ENCODE assay signal across 17 cellular contexts in the genomic region with DNA sequence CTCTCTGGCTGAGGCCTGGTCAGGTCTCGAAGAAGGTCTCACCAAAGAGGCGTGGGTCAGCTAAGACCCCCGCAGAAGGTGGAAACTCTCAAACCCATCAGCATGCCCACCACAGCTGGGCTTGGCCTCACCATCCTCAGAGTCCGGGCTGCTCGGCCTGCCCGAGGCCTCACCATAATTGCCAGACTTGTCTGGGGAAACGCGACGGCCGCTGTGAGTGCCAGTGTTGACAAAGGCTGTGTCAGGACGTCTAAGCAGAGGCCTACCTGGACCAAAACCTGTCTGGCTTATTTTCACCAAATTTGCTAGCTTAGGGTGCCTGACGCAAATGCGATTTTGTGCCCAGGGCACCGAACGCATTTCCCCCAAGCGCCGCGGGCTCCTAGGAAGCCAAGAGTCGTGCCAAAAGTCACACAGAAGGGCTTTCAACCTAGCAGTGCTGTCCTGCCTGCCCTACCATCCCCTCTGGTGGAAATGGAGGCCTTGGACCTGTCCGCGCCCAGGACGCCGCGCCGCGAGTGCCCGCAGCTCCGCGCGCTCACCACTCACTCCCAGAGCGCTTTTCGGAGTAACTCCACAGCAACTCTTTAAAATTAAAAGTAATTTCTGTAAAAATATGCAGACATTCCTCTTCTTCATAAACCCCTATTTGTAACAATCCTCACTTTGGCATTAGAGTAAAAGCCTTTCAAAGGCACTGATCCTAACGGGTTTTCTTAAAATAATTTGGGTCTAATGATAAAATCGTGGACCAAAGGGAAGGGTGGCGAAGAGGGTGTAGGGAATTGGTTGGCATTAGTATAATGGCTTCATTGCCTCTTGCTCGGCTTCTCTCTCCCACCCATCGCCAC. TPM values are rescaled to one million over a fixed set of nuclear protein-coding genes. Genes with fewer than 3 reads are reported as not detected.
DNase-seq lines count a peak whose midpoint lies in the region; ATAC-seq and TF ChIP-seq lines count a peak whose summit lies in the region.
"Had no signal": no experiment of that assay in that cellular context is flagged by ENCODE, and none has a peak within 500 bp of the region (broad histone marks: within the 10 kb centered on the region; RNA-seq: fewer than 3 reads in every experiment).

No MANE protein-coding gene starts in this region.

- peak; percentile 3 for DNase-seq in UCSD-AML1 (lab: John Stamatoyannopoulos, UW; ENCODE audit: unreplicated experiment)
- peak; percentile 69 for DNase-seq in ecto neural progenitor cell (ENCODE audit: low spot score)
- peak; percentile 32 for DNase-seq in lower lobe of right lung
- DNase-seq in spleen: peak; percentile 69
- DNase-seq in stimulated activated CD4-positive, alpha-beta T cell treated with anti-CD3 and anti-CD28 coated beads, Interleukin-4, amount 100 ng/mL, for 1 hour: no peak
- no peak for DNase-seq in CD4-positive, alpha-beta T cell
- DNase-seq: activated T-cell treated with anti-CD3 and anti-CD28 coated beads, Interleukin-2, amount 50 U/mL, for 4 hours; NCI-H1417; SIG-M5; stimulated activated naive CD8-positive, alpha-beta T cell treated with anti-CD3 and anti-CD28 coated beads, Interleukin-15, Interleukin-2, amounts not matched to agents 100 U/mL and 50 U/mL, for 24 hours; T1000 had no signal

- H3K4me1 Mint-ChIP-seq in CD4-positive, alpha-beta T cell (ENCODE audit: low read depth): no peaks in the 10 kb centered on the region

- CTCF ChIA-PET in CD4-positive, alpha-beta T cell (lab: Charles Lee): no interaction called here

- POLR2A ChIA-PET in CD4-positive, alpha-beta T cell (lab: Charles Lee): no interaction called here

- intact Hi-C loops in lower lobe of right lung (cut with DNase I) (no loop called here), spleen (cut with DNase I; ENCODE audit: low total_unique reads) (no loop called here)
- intact Hi-C loops in CD4-positive, alpha-beta T cell (cut with DNase I, micrococcal nuclease): no loop called here

- H3K27me3 ChIP-seq in lower lobe of right lung (ENCODE audit: low read depth) (peaks cover 96% of the 10 kb centered on the region), spleen (replicated peaks in 1 of 7) (peaks cover 5 to 100% (median 93%) of the 10 kb centered on the region in 7 donors)
- peaks cover 52% of the 10 kb centered on the region for H3K27me3 ChIP-seq in CD4-positive, alpha-beta T cell (ENCODE audit: control insufficient read depth, insufficient read depth, low read length)
- H3K27me3 ChIP-seq: BLaER1 treated with 17β-estradiol and CSF1 and Interleukin-3, amounts not matched to agents 10 nM and 100 nM had no signal

- no peak for TF ChIP-seq POLR2A in spleen (IDR thresholded peaks at IDR 0.05)

- ATAC-seq in lower lobe of right lung (peak; percentile 31 to 34), HG03439 (IDR thresholded peaks at IDR 0.05; ENCODE audit: unreplicated experiment) (no peak)
- no peak for ATAC-seq in CD4-positive, alpha-beta T cell (ENCODE audit: poor library complexity)
- ATAC-seq: activated T-cell treated with anti-CD3 and anti-CD28 coated beads, Interleukin-2, amount 50 U/mL, for 4 hours; stimulated activated naive CD8-positive, alpha-beta T cell treated with anti-CD3 and anti-CD28 coated beads, Interleukin-15, Interleukin-2, amounts not matched to agents 100 U/mL and 50 U/mL, for 24 hours had no signal

- H3K27ac Mint-ChIP-seq in CD4-positive, alpha-beta T cell: no peak overlapping the region
- H3K27ac Mint-ChIP-seq: activated naive CD8-positive, alpha-beta T cell had no signal

- H3K36me3 ChIP-seq in lower lobe of right lung: no peaks in the 10 kb centered on the region
- H3K36me3 ChIP-seq in spleen: no peaks in the 10 kb centered on the region
- H3K36me3 ChIP-seq: BLaER1 treated with 17β-estradiol and CSF1 and Interleukin-3, amounts not matched to agents 10 nM and 100 nM had no signal

- H3K4me3 Mint-ChIP-seq in CD4-positive, alpha-beta T cell: no peak overlapping the region
- H3K4me3 Mint-ChIP-seq: activated naive CD8-positive, alpha-beta T cell; activated T-cell treated with anti-CD3 and anti-CD28 coated beads, Interleukin-2, amount 50 U/mL, for 4 hours had no signal

- no peak overlapping the region for H3K27ac ChIP-seq in lower lobe of right lung
- H3K27ac ChIP-seq in spleen: no peak overlapping the region
- H3K27ac ChIP-seq in CD4-positive, alpha-beta T cell (ENCODE audit: low read depth, low read length): no peak overlapping the region
- H3K27ac ChIP-seq: BLaER1 treated with 17β-estradiol and CSF1 and Interleukin-3, amounts not matched to agents 10 nM and 100 nM had no signal

- H3K4me3 ChIP-seq in lower lobe of right lung (no peak overlapping the region), spleen (no peak overlapping the region)
- H3K4me3 ChIP-seq: BLaER1 treated with 17β-estradiol and CSF1 and Interleukin-3, amounts not matched to agents 10 nM and 100 nM had no signal

- H3K36me3 Mint-ChIP-seq in CD4-positive, alpha-beta T cell (ENCODE audit: low read depth): no peaks in the 10 kb centered on the region
- H3K36me3 Mint-ChIP-seq: activated naive CD8-positive, alpha-beta T cell had no signal

- TF ChIP-seq CTCF in lower lobe of right lung (IDR thresholded peaks at IDR 0.05) (no peak), spleen (IDR thresholded peaks at IDR 0.05 in 8 of 11, conservative IDR thresholded peaks at IDR 0.05 in 3 of 11) (no peak)
- no peak for TF ChIP-seq CTCF in CD4-positive, alpha-beta T cell (IDR thresholded peaks at IDR 0.05)

- peaks cover 2% of the 10 kb centered on the region for H3K9me3 Mint-ChIP-seq in CD4-positive, alpha-beta T cell
- H3K9me3 Mint-ChIP-seq: activated T-cell treated with anti-CD3 and anti-CD28 coated beads, Interleukin-2, amount 50 U/mL, for 4 hours had no signal

- 10 to 16% (median 14%) methylated on average over 29 to 37 of the region's 37 CpGs for WGBS in spleen, 5 donors

- H3K27me3 Mint-ChIP-seq in CD4-positive, alpha-beta T cell: peaks cover 82% of the 10 kb centered on the region

- H3K4me1 ChIP-seq in lower lobe of right lung: peaks cover 11% of the 10 kb centered on the region
- peaks cover 0 to 26% (median 21%) of the 10 kb centered on the region in 6 donors for H3K4me1 ChIP-seq in spleen

- H3K9me3 ChIP-seq in lower lobe of right lung (no peaks in the 10 kb centered on the region), spleen (peaks cover 0 to 7% (median 0%) of the 10 kb centered on the region in 8 donors)
- no peaks in the 10 kb centered on the region for H3K9me3 ChIP-seq in CD4-positive, alpha-beta T cell (ENCODE audit: control insufficient read depth, low read length)

RNA-seq across cellular contexts. Expression of a gene that starts 1.2 kb away (rescaled TPM):
- not detected for total RNA-seq in lower lobe of right lung
- not detected for total RNA-seq in spleen
- polyA plus RNA-seq in spleen: not detected
- not detected for total RNA-seq in CD4-positive, alpha-beta T cell
- total RNA-seq: activated T-cell treated with anti-CD3 and anti-CD28 coated beads, Interleukin-2, amount 50 U/mL, for 4 hours; cerebellum; epithelial cell of proximal tubule; liver had no signal
- polyA plus RNA-seq: liver had no signal

Comparison
In these comparisons a context has a peak if more than half of its experiments do, and no peak if none do; other contexts are left out.
1. DNase-seq: peak in UCSD-AML1 (single experiment), ecto neural progenitor cell (single experiment), lower lobe of right lung (single experiment) and spleen (single experiment); none in stimulated activated CD4-positive, alpha-beta T cell treated with anti-CD3 and anti-CD28 coated beads, Interleukin-4, amount 100 ng/mL, for 1 hour (single experiment) and CD4-positive, alpha-beta T cell (0 of 10).
2. ATAC-seq: peak in lower lobe of right lung (2 of 2); none in HG03439 (single experiment) and CD4-positive, alpha-beta T cell (single experiment).